22 cellular contexts compared by ENCODE assay signal in genomic region chr1:71804140-71804539, GRCh38.
DNase-seq lines count a peak whose midpoint lies in the region; ATAC-seq and TF ChIP-seq lines count a peak whose summit lies in the region.
"Had no signal": no experiment of that assay in that cellular context is flagged by ENCODE, and none has a peak within 500 bp of the region (broad histone marks: within the 10 kb centered on the region; RNA-seq: fewer than 3 reads in every experiment).

No MANE protein-coding gene starts in this region.

- intact Hi-C loops in left ventricle myocardium superior (cut with micrococcal nuclease) = no loop called here
- intact Hi-C loops in left cardiac atrium (cut with DNase I) = no loop called here
- intact Hi-C loops in CD4-positive, alpha-beta memory T cell (cut with micrococcal nuclease) = no loop called here

- H3K4me1 Mint-ChIP-seq in CD4-positive, alpha-beta memory T cell = no peaks in the 10 kb centered on the region
- H3K4me1 Mint-ChIP-seq: CD14-positive monocyte had no signal

- DNase-seq in left ventricle myocardium superior (peak; percentile 29), left cardiac atrium (no peak), NCI-H1105 treated with DMSO at 0.1 percent for 48 hours (lab: John Stamatoyannopoulos, UW) (peak; percentile 38), NCI-H128 (lab: John Stamatoyannopoulos, UW; ENCODE audit: unreplicated experiment) (no peak)
- no peak for DNase-seq in CD4-positive, alpha-beta memory T cell
- DNase-seq: AML-193, DMS153, GF-D8, H7, HFFc6, NCI-H146, NCI-H2107, NCI-H226, NCI-H774, SW 1271, T-helper 2 cell had no signal

- H3K4me3 Mint-ChIP-seq in CD4-positive, alpha-beta memory T cell = no peak overlapping the region
- H3K4me3 Mint-ChIP-seq: CD14-positive monocyte, HFFc6 had no signal

- H3K27ac Mint-ChIP-seq in CD4-positive, alpha-beta memory T cell = no peak overlapping the region
- H3K27ac Mint-ChIP-seq: CD14-positive monocyte, HFFc6 had no signal

- no peak for ATAC-seq in left ventricle myocardium superior
- no peak for ATAC-seq in left cardiac atrium
- ATAC-seq in SK-N-SH treated with all-trans-retinoic acid at 6 μM for 48 hours = no peak
- no peak for ATAC-seq in HG03571 (IDR thresholded peaks at IDR 0.05; ENCODE audit: unreplicated experiment)

- H3K36me3 Mint-ChIP-seq in CD4-positive, alpha-beta memory T cell = no peaks in the 10 kb centered on the region
- H3K36me3 Mint-ChIP-seq: CD14-positive monocyte had no signal

- H3K36me3 ChIP-seq in CD4-positive, alpha-beta memory T cell (ENCODE audit: insufficient read depth, low read length) = no peaks in the 10 kb centered on the region
- H3K36me3 ChIP-seq: SJCRH30 had no signal

- CTCF ChIA-PET in CD4-positive, alpha-beta memory T cell (lab: Charles Lee; ENCODE audit: partially characterized antibody) = no interaction called here

- H3K27ac ChIP-seq in CD4-positive, alpha-beta memory T cell (ENCODE audit: low read depth, low read length) = no peak overlapping the region
- H3K27ac ChIP-seq: HL-60, KMS-11, SJCRH30 had no signal

- H3K27me3 Mint-ChIP-seq in CD4-positive, alpha-beta memory T cell = no peaks in the 10 kb centered on the region

- H3K9me3 Mint-ChIP-seq in CD4-positive, alpha-beta memory T cell = peaks cover 0 to 7% (median under 1%) of the 10 kb centered on the region in 8 donors
- H3K9me3 Mint-ChIP-seq: HFFc6 had no signal

- H3K27me3 ChIP-seq in CD4-positive, alpha-beta memory T cell (ENCODE audit: insufficient read depth, low read length) = no peaks in the 10 kb centered on the region
- H3K27me3 ChIP-seq: SJCRH30 had no signal

- H3K4me1 ChIP-seq in CD4-positive, alpha-beta memory T cell (ENCODE audit: insufficient read depth, low read length) = no peaks in the 10 kb centered on the region
- H3K4me1 ChIP-seq: SJCRH30 had no signal

- POLR2A ChIA-PET in CD4-positive, alpha-beta memory T cell (lab: Charles Lee; ENCODE audit: partially characterized antibody) = no interaction called here

- H3K4me3 ChIP-seq in CD4-positive, alpha-beta memory T cell (ENCODE audit: low read length in 2 of 2) = no peak overlapping the region
- H3K4me3 ChIP-seq: SJCRH30 had no signal

- peaks cover 0 to 2% of the 10 kb centered on the region in 2 donors for H3K9me3 ChIP-seq in CD4-positive, alpha-beta memory T cell (ENCODE audit: control insufficient read depth in 1 of 2, low read length in 2 of 2)
- H3K9me3 ChIP-seq: SJCRH30 had no signal

TF ChIP-seq in SK-N-SH treated with all-trans-retinoic acid at 6 μM for 48 hours, 23 proteins besides CTCF, POLR2A, EP300 and RAD21:
- TF ChIP-seq CSRNP3 (CRISPR knock-in tag; IDR thresholded peaks at IDR 0.05) = no peak
- 0 out of 2 replicates have a peak, but pooled peaks have one; percentile 22 for TF ChIP-seq TCF4 (CRISPR knock-in tag; IDR thresholded peaks at IDR 0.05; ENCODE audit: borderline replicate concordance)

Comparison
In these comparisons a context has a peak if more than half of its experiments do, and no peak if none do; other contexts are left out.
1. DNase-seq: peak in left ventricle myocardium superior (single experiment) and NCI-H1105 treated with DMSO at 0.1 percent for 48 hours (single experiment); none in left cardiac atrium (single experiment), NCI-H128 (single experiment) and CD4-positive, alpha-beta memory T cell (0 of 5).